11 cellular contexts compared by ENCODE assay signal in the genomic region with DNA sequence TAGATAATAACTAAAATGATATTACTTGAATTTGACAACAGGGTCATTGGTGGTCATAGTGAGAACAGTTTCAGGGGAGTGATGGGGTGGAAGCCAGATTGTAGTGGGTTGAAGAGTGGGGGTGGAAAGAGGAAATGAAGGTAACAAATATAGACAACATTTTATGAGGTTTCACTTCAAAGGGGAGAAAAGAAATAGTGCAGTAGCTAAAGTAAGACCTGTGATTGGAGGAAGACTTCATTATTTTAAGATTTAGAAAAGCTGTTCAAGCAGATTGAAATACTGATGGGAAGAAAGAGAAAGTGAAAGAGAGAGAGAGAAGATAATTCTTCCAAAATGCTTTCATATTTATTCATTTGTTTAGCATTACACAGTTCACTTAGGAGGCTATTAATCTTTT. TPM values are rescaled to one million over a fixed set of nuclear protein-coding genes. Genes with fewer than 3 reads are reported as not detected.
DNase-seq lines count a peak whose midpoint lies in the region; ATAC-seq and FAIRE-seq lines count a peak whose summit lies in the region.
"Had no signal": no experiment of that assay in that cellular context is flagged by ENCODE, and none has a peak within 500 bp of the region (broad histone marks: within the 10 kb centered on the region; RNA-seq: fewer than 3 reads in every experiment).

No MANE protein-coding gene starts in this region.

- peaks cover 20% of the 10 kb centered on the region for H3K4me1 Mint-ChIP-seq in memory B cell

- peak; percentile 3 for DNase-seq in SIG-M5 treated with dmso at 0.1 percent for 504 hours (lab: John Stamatoyannopoulos, UW; ENCODE audit: unreplicated experiment)
- DNase-seq in SIG-M5 (lab: John Stamatoyannopoulos, UW), result no peak
- peak in 1 of 2 donors; percentile 5 for DNase-seq in memory B cell (ENCODE audit: low spot score in 2 of 2)
- DNase-seq in DMS53 (lab: John Stamatoyannopoulos, UW), result no peak
- no peak for DNase-seq in frontal cortex (ENCODE audit: low spot score in 2 of 2)
- DNase-seq in islet precursor cell, result no peak
- DNase-seq: 8988T; effector CD8-positive, alpha-beta T cell; NCI-H2227 treated with DMSO at 0.1 percent for 48 hours had no signal

- ATAC-seq in GM21717 (IDR thresholded peaks at IDR 0.05; ENCODE audit: unreplicated experiment) (peak; percentile 70), HG03565 (IDR thresholded peaks at IDR 0.05; ENCODE audit: unreplicated experiment) (peak; percentile 82), memory B cell (ENCODE audit: low read depth) (peak; percentile 93)

- peak overlapping the region; percentile 1 for H3K27ac Mint-ChIP-seq in memory B cell

- H3K9me3 Mint-ChIP-seq in memory B cell, result no peaks in the 10 kb centered on the region

- H3K4me3 Mint-ChIP-seq in memory B cell, result peak overlapping the region; percentile 44

- no peaks in the 10 kb centered on the region for H3K27me3 Mint-ChIP-seq in memory B cell

- FAIRE-seq in frontal cortex (lab: Jason Lieb, UNC), result no peak

- no peaks in the 10 kb centered on the region for H3K36me3 Mint-ChIP-seq in memory B cell

RNA-seq across cellular contexts. Expression of a gene that starts 52.0 kb away (rescaled TPM):
- 20.8 TPM for total RNA-seq in frontal cortex
